In the genomic region with DNA sequence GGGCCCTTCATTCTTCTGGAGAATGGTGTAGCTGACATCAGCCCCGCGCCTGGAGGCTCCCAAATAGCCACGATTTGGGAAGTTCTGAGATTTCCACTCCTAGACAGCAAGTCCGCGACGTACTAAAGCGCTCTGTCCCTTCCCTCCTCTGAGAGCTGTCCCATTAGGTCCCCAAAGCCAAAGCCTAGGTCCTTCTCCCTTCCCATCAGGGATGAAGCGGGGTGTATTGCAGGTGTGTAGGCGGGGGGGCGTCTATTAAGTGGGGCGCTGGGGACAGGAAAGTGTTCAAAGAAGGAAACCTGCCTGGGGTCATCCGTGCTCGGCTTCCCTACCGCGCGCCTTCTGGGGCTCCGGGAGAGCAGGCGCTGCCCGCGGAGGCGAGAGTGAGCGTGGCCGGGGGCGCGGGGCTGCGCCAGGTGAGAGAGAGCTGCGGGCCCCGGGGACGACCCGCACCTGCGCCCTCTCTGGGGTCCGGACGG, we compare ENCODE assay signal across 9 cellular contexts. TPM values are rescaled to one million over a fixed set of nuclear protein-coding genes. Genes with fewer than 3 reads are reported as not detected.
A peak's percentile ranks its signal among the peaks of the same experiment; 100 is the strongest.
DNase-seq lines count a peak whose midpoint lies in the region; ATAC-seq and TF ChIP-seq lines count a peak whose summit lies in the region.
"Had no signal": no experiment of that assay in that cellular context is flagged by ENCODE, and none has a peak within 500 bp of the region (broad histone marks: within the 10 kb centered on the region; RNA-seq: fewer than 3 reads in every experiment).

No MANE protein-coding gene starts in this region.

- TF ChIP-seq CTCF in activated CD8-positive, alpha-beta T cell treated with anti-CD3 and anti-CD28 coated beads for 36 hours (IDR thresholded peaks at IDR 0.05), result no peak

- no peaks in the 10 kb centered on the region for H3K36me3 Mint-ChIP-seq in activated CD4-positive, alpha-beta memory T cell treated with anti-CD3 and anti-CD28 coated beads for 36 hours
- peaks cover 3% of the 10 kb centered on the region for H3K36me3 Mint-ChIP-seq in activated CD4-positive, alpha-beta memory T cell treated with anti-CD3 and anti-CD28 coated beads, Interleukin-2, amount 10 ng/mL, durations not matched to agents 7 days and 5 days (ENCODE audit: low read depth)
- no peaks in the 10 kb centered on the region for H3K36me3 Mint-ChIP-seq in activated CD8-positive, alpha-beta T cell treated with anti-CD3 and anti-CD28 coated beads for 36 hours (ENCODE audit: low read depth)

- ATAC-seq in activated CD8-positive, alpha-beta T cell treated with anti-CD3 and anti-CD28 coated beads for 36 hours, result no peak
- peak; percentile 44 for ATAC-seq in stimulated activated naive CD8-positive, alpha-beta T cell treated with anti-CD3 and anti-CD28 coated beads, Interleukin-15, amount 100 ng/mL, for 72 hours
- ATAC-seq in GM18517 (IDR thresholded peaks at IDR 0.05; ENCODE audit: unreplicated experiment), result no peak

- POLR2A ChIA-PET in activated CD4-positive, alpha-beta memory T cell treated with anti-CD3 and anti-CD28 coated beads for 36 hours (lab: Charles Lee), result no interaction called here
- POLR2A ChIA-PET in activated CD4-positive, alpha-beta memory T cell treated with anti-CD3 and anti-CD28 coated beads, Interleukin-2, amount 10 ng/mL, durations not matched to agents 7 days and 5 days (lab: Charles Lee), result no interaction called here
- POLR2A ChIA-PET in activated CD8-positive, alpha-beta T cell treated with anti-CD3 and anti-CD28 coated beads for 36 hours (lab: Charles Lee), result no interaction called here

- CTCF ChIA-PET in activated CD4-positive, alpha-beta memory T cell treated with anti-CD3 and anti-CD28 coated beads for 36 hours (lab: Charles Lee), result no interaction called here
- CTCF ChIA-PET in activated CD4-positive, alpha-beta memory T cell treated with anti-CD3 and anti-CD28 coated beads, Interleukin-2, amount 10 ng/mL, durations not matched to agents 7 days and 5 days (lab: Charles Lee), result no interaction called here
- CTCF ChIA-PET in activated CD8-positive, alpha-beta T cell treated with anti-CD3 and anti-CD28 coated beads for 36 hours (lab: Charles Lee), result interaction anchor here (2.0 kb wide), 1 partner anchor 121 kb away, joined by 5 read pairs; no protein-coding TSS in a partner anchor

- peak overlapping the region; percentile 22 for H3K4me3 Mint-ChIP-seq in activated CD4-positive, alpha-beta memory T cell treated with anti-CD3 and anti-CD28 coated beads for 36 hours
- H3K4me3 Mint-ChIP-seq in activated CD4-positive, alpha-beta memory T cell treated with anti-CD3 and anti-CD28 coated beads, Interleukin-2, amount 10 ng/mL, durations not matched to agents 7 days and 5 days, result no peak overlapping the region
- H3K4me3 Mint-ChIP-seq in activated CD8-positive, alpha-beta T cell treated with anti-CD3 and anti-CD28 coated beads for 36 hours, result peak overlapping the region; percentile 54
- peak overlapping the region; percentile 55 to 81 for H3K4me3 Mint-ChIP-seq in stimulated activated naive CD8-positive, alpha-beta T cell treated with anti-CD3 and anti-CD28 coated beads, Interleukin-15, amount 100 ng/mL, for 72 hours

- peaks cover 39% of the 10 kb centered on the region for H3K27me3 Mint-ChIP-seq in activated CD4-positive, alpha-beta memory T cell treated with anti-CD3 and anti-CD28 coated beads for 36 hours
- H3K27me3 Mint-ChIP-seq in activated CD4-positive, alpha-beta memory T cell treated with anti-CD3 and anti-CD28 coated beads, Interleukin-2, amount 10 ng/mL, durations not matched to agents 7 days and 5 days, result peaks cover 71% of the 10 kb centered on the region
- peaks cover 58% of the 10 kb centered on the region for H3K27me3 Mint-ChIP-seq in activated CD8-positive, alpha-beta T cell treated with anti-CD3 and anti-CD28 coated beads for 36 hours
- H3K27me3 Mint-ChIP-seq in stimulated activated naive CD8-positive, alpha-beta T cell treated with anti-CD3 and anti-CD28 coated beads, Interleukin-15, amount 100 ng/mL, for 72 hours, result peaks cover 71% of the 10 kb centered on the region

- DNase-seq in activated CD4-positive, alpha-beta memory T cell treated with anti-CD3 and anti-CD28 coated beads for 36 hours, result no peak
- DNase-seq in activated CD4-positive, alpha-beta memory T cell treated with anti-CD3 and anti-CD28 coated beads, Interleukin-2, amount 10 ng/mL, durations not matched to agents 7 days and 5 days, result no peak
- DNase-seq in activated CD8-positive, alpha-beta T cell treated with anti-CD3 and anti-CD28 coated beads for 36 hours, result no peak
- DNase-seq in stimulated activated naive CD8-positive, alpha-beta T cell treated with anti-CD3 and anti-CD28 coated beads, Interleukin-15, amount 100 ng/mL, for 72 hours, result no peak
- DNase-seq in C1 segment of cervical spinal cord (lab: John Stamatoyannopoulos, UW) (no peak), GM19238 (ENCODE audit: insufficient read length, low spot score) (no peak)
- DNase-seq: DND-41 had no signal

- H3K27ac Mint-ChIP-seq in activated CD4-positive, alpha-beta memory T cell treated with anti-CD3 and anti-CD28 coated beads for 36 hours, result no peak overlapping the region
- H3K27ac Mint-ChIP-seq in activated CD4-positive, alpha-beta memory T cell treated with anti-CD3 and anti-CD28 coated beads, Interleukin-2, amount 10 ng/mL, durations not matched to agents 7 days and 5 days, result no peak overlapping the region
- H3K27ac Mint-ChIP-seq in activated CD8-positive, alpha-beta T cell treated with anti-CD3 and anti-CD28 coated beads for 36 hours, result no peak overlapping the region
- H3K27ac Mint-ChIP-seq in stimulated activated naive CD8-positive, alpha-beta T cell treated with anti-CD3 and anti-CD28 coated beads, Interleukin-15, amount 100 ng/mL, for 72 hours, result no peak overlapping the region

- H3K4me1 Mint-ChIP-seq in activated CD4-positive, alpha-beta memory T cell treated with anti-CD3 and anti-CD28 coated beads for 36 hours (ENCODE audit: low read depth), result peaks cover 12% of the 10 kb centered on the region
- peaks cover 7% of the 10 kb centered on the region for H3K4me1 Mint-ChIP-seq in activated CD4-positive, alpha-beta memory T cell treated with anti-CD3 and anti-CD28 coated beads, Interleukin-2, amount 10 ng/mL, durations not matched to agents 7 days and 5 days
- H3K4me1 Mint-ChIP-seq in activated CD8-positive, alpha-beta T cell treated with anti-CD3 and anti-CD28 coated beads for 36 hours (ENCODE audit: low read depth), result peaks cover 17% of the 10 kb centered on the region
- peaks cover 30% of the 10 kb centered on the region for H3K4me1 Mint-ChIP-seq in stimulated activated naive CD8-positive, alpha-beta T cell treated with anti-CD3 and anti-CD28 coated beads, Interleukin-15, amount 100 ng/mL, for 72 hours

- H3K9me3 Mint-ChIP-seq in activated CD4-positive, alpha-beta memory T cell treated with anti-CD3 and anti-CD28 coated beads for 36 hours, result no peaks in the 10 kb centered on the region
- no peaks in the 10 kb centered on the region for H3K9me3 Mint-ChIP-seq in activated CD4-positive, alpha-beta memory T cell treated with anti-CD3 and anti-CD28 coated beads, Interleukin-2, amount 10 ng/mL, durations not matched to agents 7 days and 5 days
- peaks cover 4% of the 10 kb centered on the region for H3K9me3 Mint-ChIP-seq in activated CD8-positive, alpha-beta T cell treated with anti-CD3 and anti-CD28 coated beads for 36 hours
- H3K9me3 Mint-ChIP-seq in stimulated activated naive CD8-positive, alpha-beta T cell treated with anti-CD3 and anti-CD28 coated beads, Interleukin-15, amount 100 ng/mL, for 72 hours, result peaks cover 0 to 4% of the 10 kb centered on the region in 2 donors

- peak overlapping the region; percentile 78 for H3K4me3 ChIP-seq in iPS-11a (ENCODE audit: low read depth, low read length)

- intact Hi-C loops in activated CD4-positive, alpha-beta memory T cell treated with anti-CD3 and anti-CD28 coated beads for 36 hours (cut with micrococcal nuclease), result loop anchor here (10.0 kb wide), 1 partner anchor 84 kb away; no protein-coding TSS in a partner anchor
- intact Hi-C loops in activated CD8-positive, alpha-beta T cell treated with anti-CD3 and anti-CD28 coated beads for 36 hours (cut with micrococcal nuclease), result no loop called here

RNA-seq across cellular contexts. Expression of gene MOXD1, which starts 0.6 kb away (rescaled TPM):
- total RNA-seq in activated CD4-positive, alpha-beta memory T cell treated with anti-CD3 and anti-CD28 coated beads for 36 hours, result not detected
- not detected for total RNA-seq in activated CD4-positive, alpha-beta memory T cell treated with anti-CD3 and anti-CD28 coated beads, Interleukin-2, amount 10 ng/mL, durations not matched to agents 7 days and 5 days
- not detected for total RNA-seq in activated CD8-positive, alpha-beta T cell treated with anti-CD3 and anti-CD28 coated beads for 36 hours
